In the genomic region with DNA sequence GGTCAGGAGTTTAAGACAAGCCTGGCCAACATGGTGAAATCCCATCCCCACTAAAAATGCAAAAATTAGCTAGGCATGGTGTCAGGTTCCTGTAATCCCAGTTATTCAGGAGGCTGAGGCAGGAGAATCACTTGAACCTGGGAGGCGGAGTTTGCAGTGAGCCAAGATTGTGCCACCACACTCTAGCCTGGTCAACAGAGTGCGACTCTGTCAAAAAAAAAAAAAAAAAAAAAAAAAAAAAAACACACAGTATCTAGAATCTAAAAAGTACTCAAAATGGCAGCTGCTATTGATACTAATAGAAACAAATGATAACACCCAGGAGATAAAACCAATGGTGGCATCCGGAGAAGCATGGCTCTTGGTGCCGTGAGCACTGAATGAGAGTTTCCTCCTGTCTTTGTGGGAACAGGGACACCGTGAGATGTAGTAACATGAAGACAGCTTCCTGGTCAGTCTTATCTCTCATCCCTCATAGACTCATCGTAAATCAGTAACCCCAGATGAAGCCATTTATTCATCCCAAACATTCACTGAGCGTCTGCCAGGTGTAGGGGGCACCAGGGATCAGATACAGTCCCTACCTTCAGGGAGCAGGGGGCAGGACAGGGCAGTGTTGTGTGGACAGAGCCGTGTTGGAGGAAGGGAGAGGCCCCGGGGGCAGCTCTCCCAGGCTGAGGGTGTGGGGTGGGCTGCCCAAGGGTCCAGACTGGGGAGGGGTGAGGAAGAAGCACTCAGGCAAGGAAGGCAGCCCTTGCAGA, we compare ENCODE assay signal across 1 cellular context.
TF ChIP-seq lines count a peak whose summit lies in the region.

No MANE protein-coding gene starts in this region.

TF ChIP-seq in HepG2, 621 proteins besides CTCF, POLR2A, EP300 and RAD21 (continued from another document and continues in another):
- TF ChIP-seq, protein P1, sequence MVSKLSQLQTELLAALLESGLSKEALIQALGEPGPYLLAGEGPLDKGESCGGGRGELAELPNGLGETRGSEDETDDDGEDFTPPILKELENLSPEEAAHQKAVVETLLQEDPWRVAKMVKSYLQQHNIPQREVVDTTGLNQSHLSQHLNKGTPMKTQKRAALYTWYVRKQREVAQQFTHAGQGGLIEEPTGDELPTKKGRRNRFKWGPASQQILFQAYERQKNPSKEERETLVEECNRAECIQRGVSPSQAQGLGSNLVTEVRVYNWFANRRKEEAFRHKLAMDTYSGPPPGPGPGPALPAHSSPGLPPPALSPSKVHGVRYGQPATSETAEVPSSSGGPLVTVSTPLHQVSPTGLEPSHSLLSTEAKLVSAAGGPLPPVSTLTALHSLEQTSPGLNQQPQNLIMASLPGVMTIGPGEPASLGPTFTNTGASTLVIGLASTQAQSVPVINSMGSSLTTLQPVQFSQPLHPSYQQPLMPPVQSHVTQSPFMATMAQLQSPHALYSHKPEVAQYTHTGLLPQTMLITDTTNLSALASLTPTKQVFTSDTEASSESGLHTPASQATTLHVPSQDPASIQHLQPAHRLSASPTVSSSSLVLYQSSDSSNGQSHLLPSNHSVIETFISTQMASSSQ (IDR thresholded peaks at IDR 0.05; ENCODE audit: low read depth) = no peak
- TF ChIP-seq, protein P1 (CRISPR knock-in tag; IDR thresholded peaks at IDR 0.05; ENCODE audit: borderline replicate concordance) = peak; percentile 55; the same call in 1 of the 2 replicates
- TF ChIP-seq, protein P2, sequence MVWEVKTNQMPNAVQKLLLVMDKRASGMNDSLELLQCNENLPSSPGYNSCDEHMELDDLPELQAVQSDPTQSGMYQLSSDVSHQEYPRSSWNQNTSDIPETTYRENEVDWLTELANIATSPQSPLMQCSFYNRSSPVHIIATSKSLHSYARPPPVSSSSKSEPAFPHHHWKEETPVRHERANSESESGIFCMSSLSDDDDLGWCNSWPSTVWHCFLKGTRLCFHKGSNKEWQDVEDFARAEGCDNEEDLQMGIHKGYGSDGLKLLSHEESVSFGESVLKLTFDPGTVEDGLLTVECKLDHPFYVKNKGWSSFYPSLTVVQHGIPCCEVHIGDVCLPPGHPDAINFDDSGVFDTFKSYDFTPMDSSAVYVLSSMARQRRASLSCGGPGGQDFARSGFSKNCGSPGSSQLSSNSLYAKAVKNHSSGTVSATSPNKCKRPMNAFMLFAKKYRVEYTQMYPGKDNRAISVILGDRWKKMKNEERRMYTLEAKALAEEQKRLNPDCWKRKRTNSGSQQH (CRISPR knock-in tag; IDR thresholded peaks at IDR 0.05; ENCODE audit: low read depth) = no peak
- TF ChIP-seq TBL1XR1 (IDR thresholded peaks at IDR 0.05; ENCODE audit: borderline replicate concordance, low read length, partially characterized antibody) = no peak
- no peak for TF ChIP-seq ARID5B (CRISPR knock-in tag; IDR thresholded peaks at IDR 0.05)
- TF ChIP-seq ZFYVE20 (CRISPR knock-in tag; IDR thresholded peaks at IDR 0.05; ENCODE audit: borderline replicate concordance, low read depth) = no peak
- TF ChIP-seq, protein P3, sequence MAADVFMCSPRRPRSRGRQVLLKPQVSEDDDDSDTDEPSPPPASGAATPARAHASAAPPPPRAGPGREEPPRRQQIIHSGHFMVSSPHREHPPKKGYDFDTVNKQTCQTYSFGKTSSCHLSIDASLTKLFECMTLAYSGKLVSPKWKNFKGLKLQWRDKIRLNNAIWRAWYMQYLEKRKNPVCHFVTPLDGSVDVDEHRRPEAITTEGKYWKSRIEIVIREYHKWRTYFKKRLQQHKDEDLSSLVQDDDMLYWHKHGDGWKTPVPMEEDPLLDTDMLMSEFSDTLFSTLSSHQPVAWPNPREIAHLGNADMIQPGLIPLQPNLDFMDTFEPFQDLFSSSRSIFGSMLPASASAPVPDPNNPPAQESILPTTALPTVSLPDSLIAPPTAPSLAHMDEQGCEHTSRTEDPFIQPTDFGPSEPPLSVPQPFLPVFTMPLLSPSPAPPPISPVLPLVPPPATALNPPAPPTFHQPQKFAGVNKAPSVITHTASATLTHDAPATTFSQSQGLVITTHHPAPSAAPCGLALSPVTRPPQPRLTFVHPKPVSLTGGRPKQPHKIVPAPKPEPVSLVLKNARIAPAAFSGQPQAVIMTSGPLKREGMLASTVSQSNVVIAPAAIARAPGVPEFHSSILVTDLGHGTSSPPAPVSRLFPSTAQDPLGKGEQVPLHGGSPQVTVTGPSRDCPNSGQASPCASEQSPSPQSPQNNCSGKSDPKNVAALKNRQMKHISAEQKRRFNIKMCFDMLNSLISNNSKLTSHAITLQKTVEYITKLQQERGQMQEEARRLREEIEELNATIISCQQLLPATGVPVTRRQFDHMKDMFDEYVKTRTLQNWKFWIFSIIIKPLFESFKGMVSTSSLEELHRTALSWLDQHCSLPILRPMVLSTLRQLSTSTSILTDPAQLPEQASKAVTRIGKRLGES (CRISPR knock-in tag; IDR thresholded peaks at IDR 0.05; ENCODE audit: borderline replicate concordance) = no peak
- TF ChIP-seq ZFP91 (CRISPR knock-in tag; IDR thresholded peaks at IDR 0.05; ENCODE audit: borderline replicate concordance) = 0 out of 2 replicates have a peak, but pooled peaks have one; percentile 17
- no peak for TF ChIP-seq SRY (CRISPR knock-in tag; IDR thresholded peaks at IDR 0.05)
- TF ChIP-seq ZNF687 (CRISPR knock-in tag; IDR thresholded peaks at IDR 0.05) = peak; percentile 43; the same call in 1 of the 2 replicates
- TF ChIP-seq JUNB (CRISPR knock-in tag; IDR thresholded peaks at IDR 0.05; ENCODE audit: borderline replicate concordance) = no peak
- TF ChIP-seq UBTF (CRISPR knock-in tag; IDR thresholded peaks at IDR 0.05) = 0 out of 2 replicates have a peak, but pooled peaks have one; percentile 25
- TF ChIP-seq HMGXB3 (CRISPR knock-in tag; IDR thresholded peaks at IDR 0.05; ENCODE audit: borderline replicate concordance) = no peak
- no peak for TF ChIP-seq ZKSCAN8 (CRISPR knock-in tag; IDR thresholded peaks at IDR 0.05; ENCODE audit: borderline replicate concordance)
- no peak for TF ChIP-seq ZNF460 (CRISPR knock-in tag; IDR thresholded peaks at IDR 0.05; ENCODE audit: borderline replicate concordance)
- no peak for TF ChIP-seq ZNF776 (CRISPR knock-in tag; IDR thresholded peaks at IDR 0.05)
- TF ChIP-seq ZNF792 (CRISPR knock-in tag; IDR thresholded peaks at IDR 0.05) = no peak
